Comparison of ENCODE assay signal across 24 cellular contexts in genomic region chr7:20578257-20578771, GRCh38. TPM values are rescaled to one million over a fixed set of nuclear protein-coding genes. Genes with fewer than 3 reads are reported as not detected.
"Had no signal": no experiment of that assay in that cellular context is flagged by ENCODE, and none has a peak within 500 bp of the region (broad histone marks: within the 10 kb centered on the region; RNA-seq: fewer than 3 reads in every experiment).

No MANE protein-coding gene starts in this region.

- H3K27me3 ChIP-seq: cardiac muscle cell, dorsolateral prefrontal cortex, thyroid gland had no signal

- H3K4me3 Mint-ChIP-seq: activated CD4-positive, alpha-beta memory T cell treated with anti-CD3 and anti-CD28 coated beads for 36 hours; activated naive CD8-positive, alpha-beta T cell treated with anti-CD3 and anti-CD28 coated beads for 36 hours; activated T-helper 17 cell treated with anti-CD3 and anti-CD28 coated beads, Interleukin-2, amount 50 U/mL, for 72 hours; endodermal cell; nephron progenitor cell; WTC11 had no signal

- H3K27ac Mint-ChIP-seq: activated CD4-positive, alpha-beta memory T cell treated with anti-CD3 and anti-CD28 coated beads for 36 hours; activated naive CD8-positive, alpha-beta T cell treated with anti-CD3 and anti-CD28 coated beads for 36 hours; activated T-helper 17 cell treated with anti-CD3 and anti-CD28 coated beads, Interleukin-2, amount 50 U/mL, for 72 hours; endodermal cell; WTC11 had no signal

- H3K27ac ChIP-seq: cardiac muscle cell, dorsolateral prefrontal cortex, epithelial cell of prostate, thyroid gland had no signal

- H3K36me3 Mint-ChIP-seq: activated CD4-positive, alpha-beta memory T cell treated with anti-CD3 and anti-CD28 coated beads for 36 hours; activated naive CD8-positive, alpha-beta T cell treated with anti-CD3 and anti-CD28 coated beads for 36 hours; WTC11 had no signal

- H3K36me3 ChIP-seq: cardiac muscle cell, thyroid gland had no signal

- H3K9me3 Mint-ChIP-seq: activated CD4-positive, alpha-beta memory T cell treated with anti-CD3 and anti-CD28 coated beads for 36 hours; activated naive CD8-positive, alpha-beta T cell treated with anti-CD3 and anti-CD28 coated beads for 36 hours; activated T-helper 17 cell treated with anti-CD3 and anti-CD28 coated beads, Interleukin-2, amount 50 U/mL, for 72 hours; endodermal cell; nephron progenitor cell; WTC11 had no signal

- ATAC-seq: activated T-helper 17 cell treated with anti-CD3 and anti-CD28 coated beads, Interleukin-2, amount 50 U/mL, for 72 hours; WTC11 had no signal

- H3K4me1 Mint-ChIP-seq: activated naive CD8-positive, alpha-beta T cell treated with anti-CD3 and anti-CD28 coated beads for 36 hours; activated T-helper 17 cell treated with anti-CD3 and anti-CD28 coated beads, Interleukin-2, amount 50 U/mL, for 72 hours; endodermal cell; nephron progenitor cell; WTC11 had no signal

- DNase-seq: activated CD4-positive, alpha-beta memory T cell treated with anti-CD3 and anti-CD28 coated beads for 36 hours; activated CD4-positive, alpha-beta T cell treated with anti-CD3 and anti-CD28 coated beads for 4 hours; activated naive CD4-positive, alpha-beta T cell; activated naive CD8-positive, alpha-beta T cell treated with anti-CD3 and anti-CD28 coated beads for 36 hours; amygdala; dorsolateral prefrontal cortex; endodermal cell; foreskin fibroblast; hypothalamus; midbrain; nephron progenitor cell; retina; stimulated activated CD4-positive, alpha-beta T cell treated with anti-CD3 and anti-CD28 coated beads, Interleukin-12 subunit alpha, Interleukin-12 subunit beta, amount 100 ng/mL, for 4 hours; stimulated activated CD4-positive, alpha-beta T cell treated with anti-CD3 and anti-CD28 coated beads, Interleukin-1b, Interleukin-23, amount 100 ng/mL, for 48 hours; stimulated activated CD8-positive, alpha-beta memory T cell treated with anti-CD3 and anti-CD28 coated beads, Interleukin-4, amount 100 ng/mL, for 48 hours; stimulated activated naive CD4-positive, alpha-beta T cell treated with Interleukin-2 at 50 U/mL for 16 hours; thyroid gland had no signal

- H3K4me1 ChIP-seq: thyroid gland had no signal

- H3K4me3 ChIP-seq: cardiac muscle cell, dorsolateral prefrontal cortex, lung, thyroid gland had no signal

- FAIRE-seq: colon, keratinocyte had no signal

- H3K9me3 ChIP-seq: thyroid gland had no signal

- H3K27me3 Mint-ChIP-seq: activated CD4-positive, alpha-beta memory T cell treated with anti-CD3 and anti-CD28 coated beads for 36 hours had no signal

RNA-seq across cellular contexts. Expression of gene ABCB5, which starts 37.2 kb away (rescaled TPM):
- total RNA-seq: activated CD4-positive, alpha-beta memory T cell treated with anti-CD3 and anti-CD28 coated beads for 36 hours; activated naive CD8-positive, alpha-beta T cell treated with anti-CD3 and anti-CD28 coated beads for 36 hours; activated T-helper 17 cell treated with anti-CD3 and anti-CD28 coated beads, Interleukin-2, amount 50 U/mL, for 72 hours; cardiac muscle cell; endodermal cell; thyroid gland; WTC11 had no signal
